In genomic region chr9:33236571-33236970, GRCh38 we compare ENCODE assay signal across 23 cellular contexts. TPM values are rescaled to one million over a fixed set of nuclear protein-coding genes. Genes with fewer than 3 reads are reported as not detected.
DNase-seq lines count a peak whose midpoint lies in the region; ATAC-seq, FAIRE-seq and TF ChIP-seq lines count a peak whose summit lies in the region.
"Had no signal": no experiment of that assay in that cellular context is flagged by ENCODE, and none has a peak within 500 bp of the region (broad histone marks: within the 10 kb centered on the region; RNA-seq: fewer than 3 reads in every experiment).

No MANE protein-coding gene starts in this region.

- no peaks in the 10 kb centered on the region for H3K36me3 ChIP-seq in neural progenitor cell

- H3K4me3 Mint-ChIP-seq in neural progenitor cell, result no peak overlapping the region
- H3K4me3 Mint-ChIP-seq: CD8-positive, alpha-beta T cell had no signal

- H2AFZ ChIP-seq in neural progenitor cell (replicated peaks), result no peak overlapping the region

- H3K9me3 ChIP-seq in neural progenitor cell (ENCODE audit: low read depth), result no peaks in the 10 kb centered on the region

- H3K4me3 ChIP-seq in neural progenitor cell (no peak overlapping the region), coronary artery (no peak overlapping the region)

- H3K9ac ChIP-seq in neural progenitor cell, result no peak overlapping the region

- no peaks in the 10 kb centered on the region for H3K4me1 ChIP-seq in neural progenitor cell

- H3F3A ChIP-seq in neural progenitor cell (ENCODE audit: low read depth), result no peaks in the 10 kb centered on the region

- TF ChIP-seq CTCF in neural progenitor cell (IDR thresholded peaks at IDR 0.05), result no peak
- TF ChIP-seq CTCF in coronary artery (IDR thresholded peaks at IDR 0.05), result no peak

- H3K79me2 ChIP-seq in neural progenitor cell (ENCODE audit: low read depth), result no peaks in the 10 kb centered on the region

- peaks cover 11% of the 10 kb centered on the region for H3K27me3 Mint-ChIP-seq in neural progenitor cell (ENCODE audit: insufficient read depth, low read depth)

- peak overlapping the region; percentile 47 for H3K27ac Mint-ChIP-seq in neural progenitor cell
- H3K27ac Mint-ChIP-seq: CD8-positive, alpha-beta T cell had no signal

- no peak for FAIRE-seq in RCC 7860 (lab: Jason Lieb, UNC)
- FAIRE-seq: G401.6, GM18507, H54, HepG2 had no signal

- H3K27ac ChIP-seq in neural progenitor cell, result no peak overlapping the region
- H3K27ac ChIP-seq in coronary artery, result no peak overlapping the region

- H3K4me2 ChIP-seq in neural progenitor cell, result no peak overlapping the region

- peaks cover 18% of the 10 kb centered on the region for H3K27me3 ChIP-seq in neural progenitor cell

- DNase-seq in ELR (ENCODE audit: low read depth), result peak; percentile 33
- peak; percentile 42 for DNase-seq in RCC 7860 (ENCODE audit: low spot score)
- DNase-seq in neural progenitor cell (ENCODE audit: low spot score), result no peak
- no peak for DNase-seq in DMS153 (lab: John Stamatoyannopoulos, UW)
- DNase-seq in activated effector memory CD4-positive, alpha-beta T cell treated with Interleukin-2 at 50 U/mL for 16 hours, result no peak
- DNase-seq in coronary artery (ENCODE audit: low spot score), result no peak
- DNase-seq: AML-193; C1 segment of cervical spinal cord; CD8-positive, alpha-beta T cell; KG1; NCI-H1105; NCI-H146; NCI-H2029; NCI-H345; NCI-H524; Right ventricle myocardium superior had no signal

- H4K20me1 ChIP-seq in neural progenitor cell (ENCODE audit: low read depth), result no peaks in the 10 kb centered on the region

- no peaks in the 10 kb centered on the region for H3K36me3 Mint-ChIP-seq in neural progenitor cell
- H3K36me3 Mint-ChIP-seq: CD8-positive, alpha-beta T cell had no signal

- ATAC-seq in esophagus mucosa, result peak; percentile 15
- ATAC-seq: CD8-positive, alpha-beta T cell; HepG2 had no signal

- no peaks in the 10 kb centered on the region for H3K9me3 Mint-ChIP-seq in neural progenitor cell
- H3K9me3 Mint-ChIP-seq: CD8-positive, alpha-beta T cell had no signal

- peaks cover 6% of the 10 kb centered on the region for H3K4me1 Mint-ChIP-seq in neural progenitor cell

RNA-seq across cellular contexts. Expression of gene SPINK4, which starts 3.4 kb away (rescaled TPM):
- not detected for total RNA-seq in esophagus mucosa
- not detected in 2 replicates for total RNA-seq in neural progenitor cell (ENCODE audit: low replicate concordance)
- total RNA-seq: CD8-positive, alpha-beta T cell; OCI-LY7; Right ventricle myocardium superior; SK-MEL-5 had no signal

RNA-seq across cellular contexts. Expression of gene BAG1, which starts 27.9 kb away (rescaled TPM):
- total RNA-seq in esophagus mucosa (95.3 TPM), neural progenitor cell (ENCODE audit: low replicate concordance) (44.3 and 49.2 TPM in 2 replicates)

RNA-seq across cellular contexts. Expression of gene CHMP5, which starts 28.3 kb away (rescaled TPM):
- total RNA-seq in esophagus mucosa (46.6 TPM), neural progenitor cell (ENCODE audit: low replicate concordance) (74.9 and 135 TPM in 2 replicates)

RNA-seq across cellular contexts. Expression of gene NFX1, which starts 53.7 kb away (rescaled TPM):
- total RNA-seq in esophagus mucosa (26.6 TPM), neural progenitor cell (ENCODE audit: low replicate concordance) (13.0 and 14.6 TPM in 2 replicates)

Comparison
In these comparisons a context has a peak if more than half of its experiments do, and no peak if none do; other contexts are left out.
1. DNase-seq: peak in ELR (single experiment) and RCC 7860 (single experiment); none in neural progenitor cell (single experiment), DMS153 (single experiment), activated effector memory CD4-positive, alpha-beta T cell treated with Interleukin-2 at 50 U/mL for 16 hours (single experiment) and coronary artery (single experiment).